In the genomic region with DNA sequence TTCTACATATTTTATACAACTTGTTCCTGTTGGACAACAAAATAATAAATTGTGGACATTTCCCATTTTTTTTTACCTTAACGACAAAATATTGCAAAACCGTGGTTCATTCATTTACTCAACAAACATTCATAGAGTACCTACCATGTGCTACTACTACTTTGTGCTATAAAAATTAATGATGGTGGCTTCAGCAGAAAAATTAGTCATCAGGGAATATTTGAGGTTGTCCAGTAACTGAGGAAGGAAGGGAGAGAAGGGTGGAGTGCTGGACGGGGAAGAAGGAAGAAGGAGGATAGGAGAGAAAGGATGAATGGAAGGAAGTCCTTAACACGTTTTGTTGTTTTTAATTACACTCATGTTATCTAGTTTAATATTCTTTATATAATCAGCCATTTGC, we compare ENCODE assay signal across 25 cellular contexts.
"Had no signal": no experiment of that assay in that cellular context is flagged by ENCODE, and none has a peak within 500 bp of the region (broad histone marks: within the 10 kb centered on the region; RNA-seq: fewer than 3 reads in every experiment).

No MANE protein-coding gene starts in this region.

- ATAC-seq: activated T-cell treated with anti-CD3 and anti-CD28 coated beads, Interleukin-2, amount 50 U/mL, for 72 hours; left colon; sciatic nerve had no signal

- H3K4me3 ChIP-seq: breast epithelium, esophagus squamous epithelium, lung, tibial artery had no signal

- H3K36me3 ChIP-seq: breast epithelium had no signal

- H3K27me3 ChIP-seq: breast epithelium, esophagus squamous epithelium, tibial artery had no signal

- H3K27ac Mint-ChIP-seq: activated T-cell treated with anti-CD3 and anti-CD28 coated beads, Interleukin-2, amount 50 U/mL, for 72 hours had no signal

- FAIRE-seq: astrocyte, islet of Langerhans had no signal

- H3K4me3 Mint-ChIP-seq: activated T-cell treated with anti-CD3 and anti-CD28 coated beads, Interleukin-2, amount 50 U/mL, for 72 hours; neural crest cell had no signal

- H3K9me3 ChIP-seq: breast epithelium, esophagus squamous epithelium, tibial artery had no signal

- H3K9me3 Mint-ChIP-seq: activated T-cell treated with anti-CD3 and anti-CD28 coated beads, Interleukin-2, amount 50 U/mL, for 72 hours had no signal

- DNase-seq: activated CD4-positive, alpha-beta T cell treated with anti-CD3 and anti-CD28 coated beads for 1 hour; activated CD4-positive, alpha-beta T cell treated with anti-CD3 and anti-CD28 coated beads, Interleukin-2, amount 50 U/mL, for 4 hours; activated effector memory CD4-positive, alpha-beta T cell treated with anti-CD3 and anti-CD28 coated beads, Interleukin-2, amount 50 U/mL, for 16 hours; activated naive CD4-positive, alpha-beta T cell treated with anti-CD3 and anti-CD28 coated beads, Interleukin-2, amount 50 U/mL, for 16 hours; activated T-cell treated with anti-CD3 and anti-CD28 coated beads, Interleukin-2, amount 50 U/mL, for 72 hours; cerebellar nuclear complex; cortex of kidney; effector CD8-positive, alpha-beta T cell; esophagus squamous epithelium; foreskin fibroblast; hippocampal formation; left colon; stimulated activated CD8-positive, alpha-beta memory T cell treated with anti-CD3 and anti-CD28 coated beads, Interleukin-4, amount 100 ng/mL, for 48 hours; stimulated activated naive CD4-positive, alpha-beta T cell; substantia nigra; SW 1271; T-helper 2 cell; tibial artery had no signal

- H3K27ac ChIP-seq: esophagus squamous epithelium, tibial artery, VCaP had no signal
